Comparison of ENCODE assay signal across 1 cellular context in genomic region chr21:17746920-17747319, GRCh38.
TF ChIP-seq lines count a peak whose summit lies in the region.

No MANE protein-coding gene starts in this region.

TF ChIP-seq in GM12878, 131 proteins besides CTCF, POLR2A, EP300 and RAD21 (continued from another document):
- TF ChIP-seq REST (IDR thresholded peaks at IDR 0.05; ENCODE audit: low read depth, low read length) (no peak), NR2F1 (conservative IDR thresholded peaks at IDR 0.05) (no peak), SP1 (IDR thresholded peaks at IDR 0.05; ENCODE audit: low read depth, low read length) (no peak)
TF ChIP-seq in GM12878: peak in this region for 0.
